Comparison of ENCODE assay signal across 8 cellular contexts in genomic region chr6:26205625-26206574, GRCh38.
DNase-seq lines count a peak whose midpoint lies in the region; ATAC-seq, FAIRE-seq and TF ChIP-seq lines count a peak whose summit lies in the region.

No MANE protein-coding gene starts in this region.

- peak; percentile 30 for FAIRE-seq in G401.6 (lab: Jason Lieb, UNC)

- no peaks in the 10 kb centered on the region for H3K79me2 ChIP-seq in parathyroid adenoma

- H3K4me1 ChIP-seq in HUES64 (ENCODE audit: insufficient read depth, low read length), result peaks cover 30% of the 10 kb centered on the region
- H3K4me1 ChIP-seq in parathyroid adenoma, result no peaks in the 10 kb centered on the region

- H3K27ac ChIP-seq in HUES64 (ENCODE audit: low read depth, low read length) (peak overlapping the region; percentile 86), parathyroid adenoma (peak overlapping the region; percentile 92)

- H3K9ac ChIP-seq in HUES64 (ENCODE audit: low read depth, low read length), result peak overlapping the region; percentile 89
- no peak overlapping the region for H3K9ac ChIP-seq in parathyroid adenoma

- no peaks in the 10 kb centered on the region for H3K27me3 ChIP-seq in HUES64 (ENCODE audit: insufficient read depth, low read length)
- no peaks in the 10 kb centered on the region for H3K27me3 ChIP-seq in parathyroid adenoma (ENCODE audit: control insufficient read depth, insufficient read depth, low read length)

- H3K36me3 ChIP-seq in HUES64 (ENCODE audit: insufficient read depth, low read length) (no peaks in the 10 kb centered on the region), parathyroid adenoma (ENCODE audit: control insufficient read depth, insufficient read depth, low read length) (no peaks in the 10 kb centered on the region)

- H3K9me3 ChIP-seq in HUES64 (ENCODE audit: insufficient read depth, low read depth, low read length) (no peaks in the 10 kb centered on the region), parathyroid adenoma (ENCODE audit: control insufficient read depth, low read length) (no peaks in the 10 kb centered on the region)

- WGBS in HUES64, result 14% methylated on average over 15 of the region's 18 CpGs

- peak overlapping the region; percentile 97 for H3K4me2 ChIP-seq in parathyroid adenoma (ENCODE audit: low read length)

- peak overlapping the region; percentile 76 for H2AFZ ChIP-seq in parathyroid adenoma

- ATAC-seq in SK-N-SH treated with all-trans-retinoic acid at 6 μM for 48 hours (peak; percentile 58), HG03139 (IDR thresholded peaks at IDR 0.05; ENCODE audit: unreplicated experiment) (no peak), GM19351 (IDR thresholded peaks at IDR 0.05; ENCODE audit: unreplicated experiment) (no peak), GM21825 (IDR thresholded peaks at IDR 0.05; ENCODE audit: unreplicated experiment) (no peak)

- TF ChIP-seq CTCF in foreskin fibroblast (IDR thresholded peaks at IDR 0.05; ENCODE audit: low read depth, low read length), result no peak
- no peak for TF ChIP-seq CTCF in parathyroid adenoma (IDR thresholded peaks at IDR 0.05)

- H3K4me3 ChIP-seq in HUES64 (ENCODE audit: low read length) (peak overlapping the region; percentile 63), foreskin fibroblast (ENCODE audit: low read depth in 1 of 2, low read length in 2 of 2) (peak overlapping the region; percentile 66 to 89), parathyroid adenoma (ENCODE audit: low read depth, low read length) (peak overlapping the region; percentile 98)

- peak; percentile 71 to 83 for DNase-seq in foreskin fibroblast

TF ChIP-seq in SK-N-SH treated with all-trans-retinoic acid at 6 μM for 48 hours, 23 proteins besides CTCF, POLR2A, EP300 and RAD21:
- TF ChIP-seq ZNF565 (CRISPR knock-in tag; conservative IDR thresholded peaks at IDR 0.05; ENCODE audit: low read depth), result no peak
- no peak for TF ChIP-seq ZFP3 (CRISPR knock-in tag; IDR thresholded peaks at IDR 0.05)
- TF ChIP-seq RARB (CRISPR knock-in tag; IDR thresholded peaks at IDR 0.05), result 0 out of 2 replicates have a peak, but pooled peaks have one; percentile 0
